23 cellular contexts compared by ENCODE assay signal in genomic region chr17:57352658-57353057, GRCh38.
"Had no signal": no experiment of that assay in that cellular context is flagged by ENCODE, and none has a peak within 500 bp of the region (broad histone marks: within the 10 kb centered on the region; RNA-seq: fewer than 3 reads in every experiment).

No MANE protein-coding gene starts in this region.

- DNase-seq: activated CD4-positive, alpha-beta memory T cell treated with anti-CD3 and anti-CD28 coated beads for 36 hours; activated gamma-delta T cell treated with Interleukin-2 at 50 U/mL for 16 hours; activated T-cell treated with anti-CD3 and anti-CD28 coated beads for 4 hours; dermis blood vessel endothelial cell; effector memory CD4-positive, alpha-beta T cell; foreskin keratinocyte; hypothalamus; islet precursor cell; left lung; mucosa of descending colon; naive B cell; ovary; sigmoid colon; stimulated activated CD4-positive, alpha-beta T cell treated with anti-CD3 and anti-CD28 coated beads, Interleukin-4, amount 100 ng/mL, for 24 hours; testis; upper lobe of left lung had no signal

- H2AFZ ChIP-seq: neural progenitor cell had no signal

- H3K9ac ChIP-seq: neural progenitor cell had no signal

- H3K27ac ChIP-seq: foreskin keratinocyte, left lung, neural progenitor cell, ovary, sigmoid colon, testis, upper lobe of left lung had no signal

- H3K4me3 ChIP-seq: adrenal gland, left lung, mucosa of descending colon, neural progenitor cell, ovary, sigmoid colon, testis, upper lobe of left lung had no signal

- H3K4me1 ChIP-seq: foreskin keratinocyte had no signal

- H3K27me3 ChIP-seq: adrenal gland, foreskin keratinocyte, left lung, neural progenitor cell, ovary, sigmoid colon, testis, upper lobe of left lung had no signal

- ATAC-seq: activated naive CD4-positive, alpha-beta T cell treated with anti-CD3 and anti-CD28 coated beads, Interleukin-2, amount 50 U/mL, for 72 hours; foreskin keratinocyte; left lung; mucosa of descending colon; stimulated activated memory B cell treated with anti-CD40 and anti-IgM and Interleukin-4, amounts not matched to agents 10 μg/mL and 1 μg/mL and 100 μg/mL, for 72 hours had no signal

- H3K27ac Mint-ChIP-seq: activated CD4-positive, alpha-beta memory T cell treated with anti-CD3 and anti-CD28 coated beads for 36 hours; activated T-helper 1 cell treated with anti-CD3 and anti-CD28 coated beads, Interleukin-12 subunit alpha, Interleukin-12 subunit beta, Interleukin-2, Interleukin-4 antibody, amounts not matched to agents 30 ng/mL and 10 ng/mL and 1 ng/mL, durations not matched to agents 14 hours and 24 hours and 36 hours; memory B cell; neural progenitor cell; stimulated activated memory B cell treated with anti-CD40 and anti-IgM and Interleukin-4, amounts not matched to agents 10 μg/mL and 1 μg/mL and 100 μg/mL, for 72 hours had no signal

- H3K27me3 Mint-ChIP-seq: activated CD4-positive, alpha-beta memory T cell treated with anti-CD3 and anti-CD28 coated beads for 36 hours; memory B cell; naive B cell; stimulated activated memory B cell treated with anti-CD40 and anti-IgM and Interleukin-4, amounts not matched to agents 10 μg/mL and 1 μg/mL and 100 μg/mL, for 72 hours had no signal

- H3K4me3 Mint-ChIP-seq: activated CD4-positive, alpha-beta memory T cell treated with anti-CD3 and anti-CD28 coated beads for 36 hours; activated T-helper 1 cell treated with anti-CD3 and anti-CD28 coated beads, Interleukin-12 subunit alpha, Interleukin-12 subunit beta, Interleukin-2, Interleukin-4 antibody, amounts not matched to agents 30 ng/mL and 10 ng/mL and 1 ng/mL, durations not matched to agents 14 hours and 24 hours and 36 hours; memory B cell; naive B cell; neural progenitor cell; stimulated activated memory B cell treated with anti-CD40 and anti-IgM and Interleukin-4, amounts not matched to agents 10 μg/mL and 1 μg/mL and 100 μg/mL, for 72 hours; T-helper 2 cell treated with Interferon-gamma antibody and Interleukin-4, amounts not matched to agents 5 μg/mL and 100 μg/mL, for 36 hours had no signal

- H3K9me3 Mint-ChIP-seq: activated CD4-positive, alpha-beta memory T cell treated with anti-CD3 and anti-CD28 coated beads for 36 hours; activated T-helper 1 cell treated with anti-CD3 and anti-CD28 coated beads, Interleukin-12 subunit alpha, Interleukin-12 subunit beta, Interleukin-2, Interleukin-4 antibody, amounts not matched to agents 30 ng/mL and 10 ng/mL and 1 ng/mL, durations not matched to agents 14 hours and 24 hours and 36 hours; memory B cell; naive B cell; stimulated activated memory B cell treated with anti-CD40 and anti-IgM and Interleukin-4, amounts not matched to agents 10 μg/mL and 1 μg/mL and 100 μg/mL, for 72 hours; T-helper 2 cell treated with Interferon-gamma antibody and Interleukin-4, amounts not matched to agents 5 μg/mL and 100 μg/mL, for 36 hours had no signal

- H3K4me2 ChIP-seq: neural progenitor cell had no signal

- H3K9me3 ChIP-seq: adrenal gland, left lung, mucosa of descending colon, ovary, sigmoid colon, testis, upper lobe of left lung had no signal

- H3K36me3 ChIP-seq: left lung, neural progenitor cell, ovary, sigmoid colon had no signal
